ENCODE assay signal across 8 cellular contexts in genomic region chr4:169611991-169612868, GRCh38. TPM values are rescaled to one million over a fixed set of nuclear protein-coding genes. Genes with fewer than 3 reads are reported as not detected.
A peak's percentile ranks its signal among the peaks of the same experiment; 100 is the strongest.
DNase-seq lines count a peak whose midpoint lies in the region; ATAC-seq, FAIRE-seq and TF ChIP-seq lines count a peak whose summit lies in the region.

NEK1 (minus strand) TSS chr4:169612583; CDS start chr4:169602630, 9,953 bp downstream.

- peak within 1 kb of the TSS; percentile 71 to 93 for H4K8ac ChIP-seq in IMR-90 (ENCODE audit: low read depth in 2 of 2, low read length in 2 of 2)

- POLR2A ChIA-PET in IMR-90 (lab: Charles Lee; ENCODE audit: unreplicated experiment) (interaction anchor here (1.1 kb wide), 1 partner anchor 10 kb away, joined by 3 read pairs; no protein-coding TSS in a partner anchor), OCI-LY7 (lab: Charles Lee) (interaction anchor here (0.6 to 1.2 kb wide), 8 partner anchors 8 to 600 kb away, joined by 3 to 4 read pairs (median 3); partner anchors contain the start of gene CLCN3)

- no peak for TF ChIP-seq RAD21 in IMR-90 (IDR thresholded peaks at IDR 0.05; ENCODE audit: low read length)

- H2BK120ac ChIP-seq in IMR-90 (ENCODE audit: low read depth, low read length), result peak within 1 kb of the TSS; percentile 86

- H3K79me2 ChIP-seq in OCI-LY7 (ENCODE audit: insufficient read depth, low read depth, low read length), result peaks cover 41% of the 10 kb centered on the region

- peak within 1 kb of the TSS; percentile 85 for H3K18ac ChIP-seq in IMR-90 (ENCODE audit: low read depth, low read length)

- H4K5ac ChIP-seq in IMR-90 (ENCODE audit: low read depth, low read length), result peak within 1 kb of the TSS; percentile 81

- peak within 1 kb of the TSS; percentile 93 for H3K56ac ChIP-seq in IMR-90 (ENCODE audit: extremely low read depth, insufficient read depth, low read length)

- H2AFZ ChIP-seq in IMR-90 (replicated peaks; ENCODE audit: low read length, poor library complexity), result peak within 1 kb of the TSS; percentile 99
- peak within 1 kb of the TSS; percentile 99 for H2AFZ ChIP-seq in OCI-LY7 (ENCODE audit: low read length)

- peak within 1 kb of the TSS; percentile 77 for H2BK5ac ChIP-seq in IMR-90 (ENCODE audit: low read depth, low read length, poor library complexity, severe bottlenecking)

- H2AK5ac ChIP-seq in IMR-90 (ENCODE audit: low read depth, low read length), result 0 out of 2 replicates have a peak within 1 kb of the TSS, but pooled peaks have one; percentile 49

- BruUV-seq in IMR-90 (replicated peaks; lab: Mats Ljungman, UMichigan) (TSS peak; percentile 86), OCI-LY7 (replicated peaks; lab: Mats Ljungman, UMichigan) (no TSS peak)

- no peaks in the 10 kb centered on the region for H4K20me1 ChIP-seq in IMR-90 (ENCODE audit: insufficient read depth, low read length)
- H4K20me1 ChIP-seq in OCI-LY7 (ENCODE audit: insufficient read depth, low read length), result peaks cover 5% of the 10 kb centered on the region; the same call in 1 of the 2 replicates

- no peaks in the 10 kb centered on the region for H3K27me3 ChIP-seq in IMR-90 (ENCODE audit: control insufficient read depth, insufficient read depth, low read length)

- no peaks in the 10 kb centered on the region for H3K36me3 ChIP-seq in IMR-90 (ENCODE audit: control insufficient read depth, insufficient read depth, low read length)
- H3K36me3 ChIP-seq in OCI-LY7 (ENCODE audit: insufficient read depth, low read length), result peaks cover 17% of the 10 kb centered on the region
- H3K36me3 ChIP-seq in mucosa of descending colon (ENCODE audit: low read depth), result no peaks in the 10 kb centered on the region

- H4K91ac ChIP-seq in IMR-90 (ENCODE audit: insufficient read depth, low read depth, low read length), result peak within 1 kb of the TSS; percentile 88

- no peaks in the 10 kb centered on the region for H3K9me3 ChIP-seq in IMR-90 (ENCODE audit: control insufficient read depth, insufficient read depth, low read length)
- H3K9me3 ChIP-seq in OCI-LY7 (ENCODE audit: low read length), result no peaks in the 10 kb centered on the region
- H3K9me3 ChIP-seq in mucosa of descending colon, result no peaks in the 10 kb centered on the region

- intact Hi-C loops in IMR-90 (cut with micrococcal nuclease), result loop anchor here (1.0 to 5.0 kb wide), 4 partner anchors 162 to 475 kb away; partner anchors contain the start of genes AADAT and MFAP3L
- intact Hi-C loops in OCI-LY7 (cut with micrococcal nuclease; ENCODE audit: unreplicated experiment), result loop anchor here (1.0 to 10.0 kb wide), 5 partner anchors 8 to 597 kb away; partner anchors contain the start of genes CBR4, CLCN3 and HPF1
- intact Hi-C loops in mucosa of descending colon (cut with DNase I, micrococcal nuclease), result no loop called here

- H3K4me1 ChIP-seq in IMR-90 (ENCODE audit: control insufficient read depth, insufficient read depth, low read length) (no peaks in the 10 kb centered on the region), OCI-LY7 (ENCODE audit: insufficient read depth, low read length, poor library complexity, severe bottlenecking) (peaks cover 35% of the 10 kb centered on the region), mucosa of descending colon (ENCODE audit: low read depth) (peaks cover 16% of the 10 kb centered on the region)

- peak within 1 kb of the TSS; percentile 97 for H3K9ac ChIP-seq in IMR-90 (ENCODE audit: low read depth, low read length)

- H3K4me2 ChIP-seq in IMR-90 (ENCODE audit: low read depth, low read length) (peak within 1 kb of the TSS; percentile 97), OCI-LY7 (ENCODE audit: low read length) (peak within 1 kb of the TSS; percentile 93)

- no peak for FAIRE-seq in D721Med (lab: Jason Lieb, UNC)

- DNase-seq in D721Med (ENCODE audit: insufficient read length, low spot score) (peak; percentile 47), IMR-90 (peak; percentile 83), OCI-LY7 (ENCODE audit: low spot score) (peak; percentile 93), activated T-cell treated with anti-CD3 and anti-CD28 coated beads for 1 hour (ENCODE audit: low read depth) (peak; percentile 77), epithelial cell of prostate (ENCODE audit: low read depth, low spot score) (peak; percentile 33), mucosa of descending colon (peak; percentile 86 to 94 (median 89))
- peak; percentile 86 for DNase-seq in stimulated activated CD8-positive, alpha-beta memory T cell treated with anti-CD3 and anti-CD28 coated beads, Interleukin-4, amount 100 ng/mL, for 24 hours (ENCODE audit: low read depth)

- H3K4me3 ChIP-seq in IMR-90 (ENCODE audit: insufficient read depth, low read depth, low read length), result peak within 1 kb of the TSS; percentile 93
- H3K4me3 ChIP-seq in OCI-LY7 (ENCODE audit: low read depth, low read length, poor library complexity, severe bottlenecking), result peak within 1 kb of the TSS; percentile 87
- peak within 1 kb of the TSS; percentile 68 for H3K4me3 ChIP-seq in mucosa of descending colon

- TF ChIP-seq CTCF in D721Med (IDR thresholded peaks at IDR 0.05; ENCODE audit: insufficient read depth, missing control alignments), result no peak
- TF ChIP-seq CTCF in IMR-90 (conservative IDR thresholded peaks at IDR 0.05; ENCODE audit: low read depth, low read length), result no peak
- 0 out of 2 replicates have a peak, but pooled peaks have one; percentile 19 for TF ChIP-seq CTCF in OCI-LY7 (conservative IDR thresholded peaks at IDR 0.05; ENCODE audit: low read length)
- no peak for TF ChIP-seq CTCF in mucosa of descending colon (IDR thresholded peaks at IDR 0.05)

- H3K4ac ChIP-seq in IMR-90 (ENCODE audit: low read depth, low read length), result peak within 1 kb of the TSS; percentile 88

- peak; percentile 97 for ATAC-seq in GM21528 (IDR thresholded peaks at IDR 0.05; ENCODE audit: low FRiP score, unreplicated experiment)
- peak; percentile 94 for ATAC-seq in IMR-90 (ENCODE audit: low read depth)
- ATAC-seq in mucosa of descending colon, result peak; percentile 96

- peak within 1 kb of the TSS; percentile 92 for H3K14ac ChIP-seq in IMR-90 (replicated peaks; ENCODE audit: low read depth, low read length)

- in situ Hi-C loops in IMR-90 (cut with MboI; ENCODE audit: low sequenced_read_pairs), result loop anchor here (25.0 kb wide), 1 partner anchor 450 kb away; no protein-coding TSS in a partner anchor

- 1% methylated on average over 26 of the region's 61 CpGs; no CpG with 5 or more reads in 1 of the 2 experiments for WGBS in IMR-90 (ENCODE audit: extremely low coverage in 2 of 2, insufficient read length in 1 of 2), 2 experiments

- H3K23ac ChIP-seq in IMR-90 (ENCODE audit: low read depth, low read length), result peak within 1 kb of the TSS; percentile 98

- H3K9me1 ChIP-seq in IMR-90 (ENCODE audit: insufficient read depth, low read length), result no peaks in the 10 kb centered on the region

- CTCF ChIA-PET in IMR-90 (lab: Yijun Ruan, JAX), result interaction anchor here (0.8 to 1.3 kb wide), 3 partner anchors 19 to 34 kb away, joined by 3 to 4 read pairs (median 3); no protein-coding TSS in a partner anchor
- CTCF ChIA-PET in OCI-LY7 (lab: Charles Lee; ENCODE audit: unreplicated experiment), result no interaction called here

- peak within 1 kb of the TSS; percentile 86 for H2AK9ac ChIP-seq in IMR-90 (replicated peaks; ENCODE audit: low read depth, low read length, poor library complexity)

- H2BK20ac ChIP-seq in IMR-90 (ENCODE audit: low read depth, low read length), result peak within 1 kb of the TSS; percentile 75

- H3K27ac ChIP-seq in IMR-90 (ENCODE audit: insufficient read depth, low read length) (peak within 1 kb of the TSS; percentile 93), OCI-LY7 (ENCODE audit: low read depth, low read length, poor library complexity, severe bottlenecking) (peak within 1 kb of the TSS; percentile 84), epithelial cell of prostate (peak within 1 kb of the TSS; percentile 88)

- TF ChIP-seq POLR2A in IMR-90 (IDR thresholded peaks at IDR 0.05; ENCODE audit: low read depth, low read length), result peak; percentile 90

- H3K9me2 ChIP-seq in OCI-LY7 (ENCODE audit: insufficient read depth, low read length), result no peaks in the 10 kb centered on the region

- dilution Hi-C loops in IMR-90 (cut with HindIII; ENCODE audit: low sequenced_read_pairs, unreplicated experiment), result no loop called here

- peaks cover 4 to 10% of the 10 kb centered on the region in 2 experiments; a peak in 2 of 4 replicates for H3K79me1 ChIP-seq in IMR-90 (ENCODE audit: low read depth in 1 of 2, low read length in 2 of 2)

- H2BK15ac ChIP-seq in IMR-90 (ENCODE audit: low read depth, low read length), result peak within 1 kb of the TSS; percentile 51; the same call in 1 of the 3 replicates

TF ChIP-seq in IMR-90, 13 proteins besides CTCF, POLR2A, EP300 and RAD21:
- TF ChIP-seq MAZ (IDR thresholded peaks at IDR 0.05; ENCODE audit: borderline replicate concordance, low read depth, low read length), result peak; percentile 15; the same call in 1 of the 2 replicates
- 0 out of 2 replicates have a peak, but pooled peaks have one; percentile 10 for TF ChIP-seq MXI1 (IDR thresholded peaks at IDR 0.05; ENCODE audit: borderline replicate concordance, low read depth, low read length)
- TF ChIP-seq RCOR1 (IDR thresholded peaks at IDR 0.05; ENCODE audit: insufficient replicate concordance, low read length), result no peak
- 0 out of 2 replicates have a peak, but pooled peaks have one; percentile 3 for TF ChIP-seq NFE2L2 (IDR thresholded peaks at IDR 0.05; ENCODE audit: low read depth, low read length)
- peak; percentile 51; the same call in 1 of the 2 replicates for TF ChIP-seq BHLHE40 (IDR thresholded peaks at IDR 0.05; ENCODE audit: low read depth, low read length)

RNA-seq across cellular contexts. Expression of gene NEK1, which starts in this region (rescaled TPM):
- 3.9 and 5.8 TPM in 2 replicates for total RNA-seq in IMR-90 (2012; rRNA removed)
- 2.4 and 3.3 TPM in 2 replicates for polyA plus RNA-seq in IMR-90 (2012; rRNA removed)
- 1.1 and 1.3 TPM in 2 replicates for polyA plus RNA-seq in IMR-90 (2012; cell fraction: cytosol; rRNA removed)
- 1.6 and 2.5 TPM in 2 replicates for polyA plus RNA-seq in IMR-90 (2012; cell fraction: nucleus; rRNA removed; ENCODE audit: low replicate concordance)
- total RNA-seq in OCI-LY7 (2014; rRNA removed; shearing (Covaris generic)), result 7.4 and 7.9 TPM in 2 replicates
- total RNA-seq in OCI-LY7 (2022), result 26.2 and 27.5 TPM in 2 replicates
- total RNA-seq in mucosa of descending colon, result 10 to 100 TPM in 2 of 3 donors, 1 to 10 TPM in 1; 8.2 to 16.6 (median 10.8) TPM

Comparison
In these comparisons a context has a peak if more than half of its experiments do, and no peak if none do; other contexts are left out.
1. Peak in every context shown above with its lines: DNase-seq, ATAC-seq, H3K4me3 ChIP-seq and H3K27ac ChIP-seq.
2. DNase-seq: peak in every context shown above with its lines; median percentile 93 in OCI-LY7; 89 in mucosa of descending colon; 86 in stimulated activated CD8-positive, alpha-beta memory T cell treated with anti-CD3 and anti-CD28 coated beads, Interleukin-4, amount 100 ng/mL, for 24 hours; 83 in IMR-90; 77 in activated T-cell treated with anti-CD3 and anti-CD28 coated beads for 1 hour; 47 in D721Med; 33 in epithelial cell of prostate.
3. intact Hi-C loops: an anchor here in IMR-90 (1.0 to 5.0 kb wide) and OCI-LY7 (1.0 to 10.0 kb wide); none called in mucosa of descending colon.